Comparison of ENCODE assay signal across 8 cellular contexts in the genomic region with DNA sequence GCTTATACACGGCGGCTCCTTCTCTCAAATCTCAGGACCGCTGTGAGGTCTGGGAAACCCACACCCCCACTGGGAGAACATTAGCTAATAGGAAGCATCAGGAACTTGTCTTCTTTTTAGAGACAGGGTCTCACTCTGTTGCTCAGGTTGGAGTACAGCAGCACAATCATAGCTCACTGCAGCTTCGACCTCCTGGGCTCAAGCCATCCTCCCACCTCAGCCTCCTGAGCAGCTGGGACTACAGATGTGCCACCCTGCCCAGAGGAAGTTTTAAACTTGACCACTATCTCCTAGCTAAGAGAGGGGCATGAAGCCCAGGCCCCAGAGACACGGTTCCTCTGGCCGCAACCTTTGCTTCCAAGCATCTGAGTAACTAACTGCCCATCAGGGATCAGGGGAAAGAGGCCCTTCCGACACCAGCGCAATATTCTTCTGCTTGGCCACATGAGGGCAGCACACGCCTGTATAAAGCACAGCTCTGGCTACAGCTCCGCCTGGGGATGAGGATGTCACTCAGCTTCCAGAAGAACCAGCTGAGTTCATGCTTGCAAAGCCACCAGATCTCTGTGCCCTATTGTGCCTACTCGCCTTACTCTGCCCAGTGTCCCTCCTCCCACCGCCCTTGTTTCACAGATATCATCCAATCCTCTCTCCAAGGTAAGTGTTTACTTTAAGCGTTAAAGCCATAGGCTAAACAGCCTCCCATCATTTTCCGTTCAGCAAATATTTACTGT. TPM values are rescaled to one million over a fixed set of nuclear protein-coding genes. Genes with fewer than 3 reads are reported as not detected.
DNase-seq lines count a peak whose midpoint lies in the region; ATAC-seq and TF ChIP-seq lines count a peak whose summit lies in the region.

No MANE protein-coding gene starts in this region.

- peak; percentile 64 for ATAC-seq in GM19328 (IDR thresholded peaks at IDR 0.05; ENCODE audit: unreplicated experiment)
- ATAC-seq in GM19467 (IDR thresholded peaks at IDR 0.05; ENCODE audit: unreplicated experiment) = no peak

- no peak overlapping the region for H2AFZ ChIP-seq in MM.1S (ENCODE audit: low read length)

- TF ChIP-seq CTCF in MM.1S (IDR thresholded peaks at IDR 0.05; ENCODE audit: low read length) (peak; percentile 61), brain microvascular endothelial cell (IDR thresholded peaks at IDR 0.05; ENCODE audit: low read depth, low read length, missing control alignments) (peak; percentile 83)

- no peaks in the 10 kb centered on the region for H3K4me1 Mint-ChIP-seq in CD8-positive, alpha-beta memory T cell

- H3K36me3 Mint-ChIP-seq in CD8-positive, alpha-beta memory T cell = no peaks in the 10 kb centered on the region

- no peaks in the 10 kb centered on the region for H3K79me2 ChIP-seq in MM.1S (ENCODE audit: low read length)

- peaks cover 15 to 53% of the 10 kb centered on the region in 2 donors for H3K27me3 Mint-ChIP-seq in CD8-positive, alpha-beta memory T cell

- no peaks in the 10 kb centered on the region for H3K9me3 ChIP-seq in CD8-positive, alpha-beta memory T cell (ENCODE audit: low read length)
- no peaks in the 10 kb centered on the region for H3K9me3 ChIP-seq in MM.1S (replicated peaks; ENCODE audit: insufficient read depth, low read length)

- H3K27ac Mint-ChIP-seq in CD8-positive, alpha-beta memory T cell = no peak overlapping the region

- H3K4me3 Mint-ChIP-seq in CD8-positive, alpha-beta memory T cell = no peak overlapping the region

- no peaks in the 10 kb centered on the region for H3K36me3 ChIP-seq in CD8-positive, alpha-beta memory T cell (ENCODE audit: insufficient read depth, low read length)
- H3K36me3 ChIP-seq in MM.1S (replicated peaks; ENCODE audit: insufficient read depth, low read length) (no peaks in the 10 kb centered on the region), brain microvascular endothelial cell (replicated peaks) (no peaks in the 10 kb centered on the region)

- no peaks in the 10 kb centered on the region for H3K9me2 ChIP-seq in MM.1S (replicated peaks; ENCODE audit: insufficient read depth, low read length)

- H3K4me2 ChIP-seq in MM.1S (ENCODE audit: low read depth, low read length) = no peak overlapping the region

- H4K20me1 ChIP-seq in MM.1S (ENCODE audit: insufficient read depth, low read length) = no peaks in the 10 kb centered on the region

- in situ Hi-C loops in brain microvascular endothelial cell (cut with HindIII; ENCODE audit: low pct_ligation_motif_present, low sequenced_read_pairs) = no loop called here

- H3K4me1 ChIP-seq in CD8-positive, alpha-beta memory T cell (ENCODE audit: insufficient read depth, low read length) = no peaks in the 10 kb centered on the region
- no peaks in the 10 kb centered on the region for H3K4me1 ChIP-seq in MM.1S (ENCODE audit: low read length)

- POLR2A ChIA-PET in CD8-positive, alpha-beta memory T cell (lab: Charles Lee) = no interaction called here

- H3F3A ChIP-seq in MM.1S (ENCODE audit: insufficient read depth, low read length) = no peaks in the 10 kb centered on the region

- no peak overlapping the region for H3K9ac ChIP-seq in MM.1S (ENCODE audit: low read length)

- no peak overlapping the region for H3K4me3 ChIP-seq in CD8-positive, alpha-beta memory T cell (ENCODE audit: low read length)
- H3K4me3 ChIP-seq in MM.1S (ENCODE audit: low read length) (no peak overlapping the region), brain microvascular endothelial cell (ENCODE audit: low read depth, low read length) (no peak overlapping the region)

- H3K27ac ChIP-seq in CD8-positive, alpha-beta memory T cell (ENCODE audit: low read depth, low read length) = no peak overlapping the region
- no peak overlapping the region for H3K27ac ChIP-seq in MM.1S (ENCODE audit: low read length)
- H3K27ac ChIP-seq in brain microvascular endothelial cell = no peak overlapping the region

- H3K9me3 Mint-ChIP-seq in CD8-positive, alpha-beta memory T cell = peaks cover 0 to 2% (median 0%) of the 10 kb centered on the region in 5 donors

- CTCF ChIA-PET in CD8-positive, alpha-beta memory T cell (lab: Charles Lee) = interaction anchor here (1.0 to 2.1 kb wide), 4 partner anchors 10 to 34 kb away, joined by 3 to 7 read pairs (median 4); no protein-coding TSS in a partner anchor

- peak in 3 of 5 donors; percentile 6 to 11 (median 10) for DNase-seq in CD8-positive, alpha-beta memory T cell
- DNase-seq in MM.1S (peak; percentile 64), T-helper 1 cell (peak in 3 of 5 donors; percentile 12 to 44 (median 35)), brain microvascular endothelial cell (peak; percentile 39), iris pigment epithelial cell (ENCODE audit: low read depth) (peak; percentile 74)
- peak in 3 of 4 experiments; percentile 21 to 23 (median 22) for DNase-seq in stimulated activated CD4-positive, alpha-beta T cell treated with anti-CD3 and anti-CD28 coated beads, Interleukin-1b, Interleukin-23, amount 100 ng/mL, for 24 hours (ENCODE audit: low read depth in 4 of 4, low spot score in 1 of 4)

- no peaks in the 10 kb centered on the region for H3K27me3 ChIP-seq in CD8-positive, alpha-beta memory T cell (ENCODE audit: insufficient read depth, low read length, poor library complexity, severe bottlenecking)
- H3K27me3 ChIP-seq in MM.1S (replicated peaks; ENCODE audit: insufficient read depth, low read length) = peaks cover 27% of the 10 kb centered on the region
- H3K27me3 ChIP-seq in brain microvascular endothelial cell (replicated peaks) = no peaks in the 10 kb centered on the region

RNA-seq across cellular contexts. Expression of gene SLC6A11, which starts 57.6 kb away (rescaled TPM):
- not detected for total RNA-seq in CD8-positive, alpha-beta memory T cell
- not detected for polyA plus RNA-seq in CD8-positive, alpha-beta memory T cell

Comparison
In these comparisons a context has a peak if more than half of its experiments do, and no peak if none do; other contexts are left out.
1. DNase-seq: peak in every context shown above with its lines; median percentile 74 in iris pigment epithelial cell; 64 in MM.1S; 39 in brain microvascular endothelial cell; 35 in T-helper 1 cell; 22 in stimulated activated CD4-positive, alpha-beta T cell treated with anti-CD3 and anti-CD28 coated beads, Interleukin-1b, Interleukin-23, amount 100 ng/mL, for 24 hours; 10 in CD8-positive, alpha-beta memory T cell.